Comparison of ENCODE assay signal across 24 cellular contexts in genomic region chr22:46679711-46680269, GRCh38. TPM values are rescaled to one million over a fixed set of nuclear protein-coding genes. Genes with fewer than 3 reads are reported as not detected.
A peak's percentile ranks its signal among the peaks of the same experiment; 100 is the strongest.
DNase-seq lines count a peak whose midpoint lies in the region; ATAC-seq and TF ChIP-seq lines count a peak whose summit lies in the region.
"Had no signal": no experiment of that assay in that cellular context is flagged by ENCODE, and none has a peak within 500 bp of the region (broad histone marks: within the 10 kb centered on the region; RNA-seq: fewer than 3 reads in every experiment).

No MANE protein-coding gene starts in this region.

- peak overlapping the region; percentile 23 for H4K5ac ChIP-seq in IMR-90 (ENCODE audit: low read depth, low read length)

- peak overlapping the region; percentile 48; the same call in 1 of the 2 replicates for H3K27ac ChIP-seq in IMR-90 (ENCODE audit: insufficient read depth, low read length)
- H3K27ac ChIP-seq in esophagus muscularis mucosa (replicated peaks in 1 of 4), result peak overlapping the region; percentile 36 to 60 (median 47)
- H3K27ac ChIP-seq in neuronal stem cell (replicated peaks; ENCODE audit: low read length), result no peak overlapping the region
- H3K27ac ChIP-seq: A549, RWPE1 had no signal

- H2AK5ac ChIP-seq in IMR-90 (ENCODE audit: low read depth, low read length) (peak overlapping the region; percentile 88), neuronal stem cell (ENCODE audit: low read depth, low read length) (no peak overlapping the region)

- peaks cover 14% of the 10 kb centered on the region for H3K4me1 ChIP-seq in IMR-90 (ENCODE audit: control insufficient read depth, insufficient read depth, low read length)
- peaks cover 12 to 19% (median 14%) of the 10 kb centered on the region in 4 donors for H3K4me1 ChIP-seq in esophagus muscularis mucosa
- no peaks in the 10 kb centered on the region for H3K4me1 ChIP-seq in neuronal stem cell (ENCODE audit: control insufficient read depth in 2 of 2, insufficient read depth in 1 of 2, low read depth in 1 of 2, low read length in 2 of 2)
- H3K4me1 ChIP-seq: A549 had no signal

- no peak overlapping the region for H3K56ac ChIP-seq in IMR-90 (ENCODE audit: extremely low read depth, insufficient read depth, low read length)

- intact Hi-C loops in IMR-90 (cut with micrococcal nuclease) (loop anchor here (5.0 kb wide), 2 partner anchors 102 to 117 kb away; no protein-coding TSS in a partner anchor), esophagus muscularis mucosa (cut with DNase I) (no loop called here), posterior vena cava (cut with DNase I) (no loop called here)

- H2BK15ac ChIP-seq in IMR-90 (ENCODE audit: low read depth, low read length) (no peak overlapping the region), neuronal stem cell (ENCODE audit: low read length) (no peak overlapping the region)

- dilution Hi-C loops in IMR-90 (cut with HindIII; ENCODE audit: low sequenced_read_pairs, unreplicated experiment), result no loop called here

- CTCF ChIA-PET in IMR-90 (lab: Yijun Ruan, JAX), result no interaction called here

- H3K4me3 ChIP-seq in IMR-90 (ENCODE audit: insufficient read depth, low read depth, low read length) (no peak overlapping the region), esophagus muscularis mucosa (no peak overlapping the region), neuronal stem cell (ENCODE audit: low read length in 2 of 2) (no peak overlapping the region)
- H3K4me3 ChIP-seq: A549, GM12878 had no signal

- H2AFZ ChIP-seq in IMR-90 (replicated peaks; ENCODE audit: low read length, poor library complexity), result peak overlapping the region; percentile 50
- H2AFZ ChIP-seq in neuronal stem cell (ENCODE audit: low read length), result no peak overlapping the region

- H3K27me3 ChIP-seq in IMR-90 (ENCODE audit: control insufficient read depth, insufficient read depth, low read length) (no peaks in the 10 kb centered on the region), esophagus muscularis mucosa (no peaks in the 10 kb centered on the region), neuronal stem cell (ENCODE audit: control insufficient read depth in 3 of 3, insufficient read depth in 3 of 3, low read depth in 1 of 3, low read length in 3 of 3) (no peaks in the 10 kb centered on the region)

- H3K79me1 ChIP-seq in IMR-90 (ENCODE audit: low read depth in 1 of 2, low read length in 2 of 2), result peaks cover 0 to 6% of the 10 kb centered on the region in 2 experiments; a peak in 1 of 4 replicates
- peaks cover 2% of the 10 kb centered on the region for H3K79me1 ChIP-seq in neuronal stem cell (ENCODE audit: low read depth, low read length)

- BruUV-seq in IMR-90 (replicated peaks; lab: Mats Ljungman, UMichigan), result no TSS peak

- no peak for TF ChIP-seq EP300 in esophagus muscularis mucosa (IDR thresholded peaks at IDR 0.05)

- H3K14ac ChIP-seq in IMR-90 (replicated peaks; ENCODE audit: low read depth, low read length) (0 out of 2 replicates have a peak overlapping the region, but pooled peaks have one; percentile 8), neuronal stem cell (ENCODE audit: low read length) (peak overlapping the region; percentile 56)

- peaks cover 9% of the 10 kb centered on the region for H3K9me1 ChIP-seq in IMR-90 (ENCODE audit: insufficient read depth, low read length)

- H3K36me3 ChIP-seq in IMR-90 (ENCODE audit: control insufficient read depth, insufficient read depth, low read length) (peaks cover 32% of the 10 kb centered on the region; the same call in 1 of the 2 replicates), esophagus muscularis mucosa (peaks cover 0 to 57% (median 41%) of the 10 kb centered on the region in 4 donors), neuronal stem cell (replicated peaks in 1 of 2; ENCODE audit: control insufficient read depth in 2 of 2, insufficient read depth in 2 of 2, low read length in 2 of 2) (peaks cover 0 to 25% of the 10 kb centered on the region in 2 donors)

- DNase-seq in AG08396 (ENCODE audit: low spot score), result peak; percentile 80
- DNase-seq in IMR-90, result no peak
- no peak for DNase-seq in esophagus muscularis mucosa (ENCODE audit: extremely low spot score)
- no peak for DNase-seq in neuronal stem cell (ENCODE audit: low spot score)
- no peak for DNase-seq in central memory CD4-positive, alpha-beta T cell
- DNase-seq in erythroblast (lab: John Stamatoyannopoulos, UW), result no peak
- DNase-seq in posterior vena cava (ENCODE audit: low spot score), result no peak
- DNase-seq in NCI-H345 treated with DMSO at 0.1 percent for 48 hours (lab: John Stamatoyannopoulos, UW; ENCODE audit: unreplicated experiment), result no peak
- DNase-seq: AML-193; CD4-positive, CD25-positive, alpha-beta regulatory T cell; COR-L47; DMS153; GF-D8; KG1; MV-4-11; NCI-H1417; NCI-H187; NCI-H2107; NCI-H2227 treated with DMSO at 0.1 percent for 48 hours; NCI-H524; PC-3 had no signal

- POLR2A ChIA-PET in IMR-90 (lab: Charles Lee; ENCODE audit: unreplicated experiment), result no interaction called here

- H4K91ac ChIP-seq in IMR-90 (ENCODE audit: insufficient read depth, low read depth, low read length), result peak overlapping the region; percentile 12; the same call in 1 of the 2 replicates
- H4K91ac ChIP-seq in neuronal stem cell (ENCODE audit: low read depth, low read length, poor library complexity), result no peak overlapping the region

- peak overlapping the region; percentile 66 for H2AK9ac ChIP-seq in IMR-90 (replicated peaks; ENCODE audit: low read depth, low read length, poor library complexity)

- no peak for TF ChIP-seq CTCF in IMR-90 (conservative IDR thresholded peaks at IDR 0.05; ENCODE audit: low read depth, low read length)
- no peak for TF ChIP-seq CTCF in esophagus muscularis mucosa (IDR thresholded peaks at IDR 0.05)

- H2BK5ac ChIP-seq in IMR-90 (ENCODE audit: low read depth, low read length, poor library complexity, severe bottlenecking) (peak overlapping the region; percentile 66), neuronal stem cell (ENCODE audit: low read length) (no peak overlapping the region)

- WGBS in IMR-90 (ENCODE audit: extremely low coverage in 2 of 2, insufficient read length in 1 of 2), 2 experiments, result 0% methylated on average over 1 of the region's 16 CpGs; no CpG with 5 or more reads in 1 of the 2 experiments
- 60% methylated on average over 5 of the region's 16 CpGs for WGBS in esophagus muscularis mucosa
- WGBS in neuronal stem cell (ENCODE audit: extremely low coverage in 2 of 2, insufficient read length in 2 of 2, insufficient replicate concordance in 1 of 2), 2 donors, result no CpG with 5 or more reads among the region's 16 CpGs

- TF ChIP-seq POLR2A in IMR-90 (IDR thresholded peaks at IDR 0.05; ENCODE audit: low read depth, low read length) (no peak), esophagus muscularis mucosa (IDR thresholded peaks at IDR 0.05; ENCODE audit: low read depth) (no peak), erythroblast (IDR thresholded peaks at IDR 0.05; ENCODE audit: low read length) (no peak)

- H2BK120ac ChIP-seq in IMR-90 (ENCODE audit: low read depth, low read length), result peak overlapping the region; percentile 54
- H2BK120ac ChIP-seq in neuronal stem cell (ENCODE audit: low read depth, low read length), result no peak overlapping the region

- peak; percentile 79 for ATAC-seq in IMR-90 (ENCODE audit: low read depth)
- ATAC-seq: A549, GM12878, PC-3 had no signal

- H3K4ac ChIP-seq in IMR-90 (ENCODE audit: low read depth, low read length) (peak overlapping the region; percentile 75), neuronal stem cell (ENCODE audit: low read length) (no peak overlapping the region)

- H3K9me3 ChIP-seq in IMR-90 (ENCODE audit: control insufficient read depth, insufficient read depth, low read length) (no peaks in the 10 kb centered on the region), esophagus muscularis mucosa (no peaks in the 10 kb centered on the region), neuronal stem cell (replicated peaks in 1 of 2; ENCODE audit: control insufficient read depth in 2 of 2, insufficient read depth in 1 of 2, low read depth in 1 of 2, low read length in 2 of 2) (no peaks in the 10 kb centered on the region)
- H3K9me3 ChIP-seq: A549 had no signal

- no peak overlapping the region for H2BK12ac ChIP-seq in neuronal stem cell (ENCODE audit: low read length)

- no peak for TF ChIP-seq RAD21 in IMR-90 (IDR thresholded peaks at IDR 0.05; ENCODE audit: low read length)

- H3K23ac ChIP-seq in IMR-90 (ENCODE audit: low read depth, low read length), result 0 out of 2 replicates have a peak overlapping the region, but pooled peaks have one; percentile 64
- no peak overlapping the region for H3K23ac ChIP-seq in neuronal stem cell (ENCODE audit: low read depth, low read length, poor library complexity)

- H4K20me1 ChIP-seq in IMR-90 (ENCODE audit: insufficient read depth, low read length), result peaks cover 15% of the 10 kb centered on the region

- H4K8ac ChIP-seq in IMR-90 (ENCODE audit: low read depth in 2 of 2, low read length in 2 of 2) (peak overlapping the region in 1 of 2 experiments; percentile 52; a peak in 1 of 4 replicates), neuronal stem cell (ENCODE audit: low read depth, low read length) (no peak overlapping the region)

- in situ Hi-C loops in IMR-90 (cut with MboI; ENCODE audit: low sequenced_read_pairs), result no loop called here

- H3K9ac ChIP-seq in IMR-90 (ENCODE audit: low read depth, low read length) (no peak overlapping the region), neuronal stem cell (ENCODE audit: low read depth, low read length, poor library complexity) (no peak overlapping the region)

- H3K18ac ChIP-seq in IMR-90 (ENCODE audit: low read depth, low read length) (peak overlapping the region; percentile 69; the same call in 1 of the 2 replicates), neuronal stem cell (ENCODE audit: low read length) (peak overlapping the region; percentile 64)

- H3K4me2 ChIP-seq in IMR-90 (ENCODE audit: low read depth, low read length) (peak overlapping the region; percentile 42; the same call in 1 of the 2 replicates), neuronal stem cell (ENCODE audit: insufficient read depth, low read length, poor library complexity, severe bottlenecking) (no peak overlapping the region)
- H3K4me2 ChIP-seq: A549 had no signal

- H2BK20ac ChIP-seq in IMR-90 (ENCODE audit: low read depth, low read length), result no peak overlapping the region

RNA-seq across cellular contexts. Expression of gene CERK, which starts 58.3 kb away (rescaled TPM):
- total RNA-seq in IMR-90 (2012; rRNA removed) (38.7 and 44.4 TPM in 2 replicates), esophagus muscularis mucosa (10 to 100 TPM; 37.3 to 51.1 (median 48.0) TPM), posterior vena cava (10 to 100 TPM; 25.4 to 36.4 TPM)
- polyA plus RNA-seq in IMR-90 (2012; rRNA removed), result 22.8 and 25.3 TPM in 2 replicates
- 14.3 and 18.5 TPM in 2 replicates for polyA plus RNA-seq in IMR-90 (2012; cell fraction: cytosol; rRNA removed)
- polyA plus RNA-seq in IMR-90 (2012; cell fraction: nucleus; rRNA removed; ENCODE audit: low replicate concordance), result 19.5 and 31.2 TPM in 2 replicates
- polyA plus RNA-seq in neuronal stem cell (2013, experiment 1 of 2), result 50.9 TPM
- polyA plus RNA-seq in neuronal stem cell (2013, experiment 2 of 2), result 51.4 TPM

RNA-seq across cellular contexts. Expression of gene GRAMD4, which starts 59.6 kb away (rescaled TPM):
- 2.7 and 2.8 TPM in 2 replicates for total RNA-seq in IMR-90 (2012; rRNA removed)
- 5.8 and 7.4 TPM in 2 replicates for polyA plus RNA-seq in IMR-90 (2012; rRNA removed)
- 3.2 and 5.9 TPM in 2 replicates for polyA plus RNA-seq in IMR-90 (2012; cell fraction: cytosol; rRNA removed)
- 11.4 and 12.3 TPM in 2 replicates for polyA plus RNA-seq in IMR-90 (2012; cell fraction: nucleus; rRNA removed; ENCODE audit: low replicate concordance)
- total RNA-seq in esophagus muscularis mucosa, result 100 to 1,000 TPM in 1 of 4 donors, 10 to 100 TPM in 3; 20.0 to 126 (median 63.8) TPM
- 13.1 TPM for polyA plus RNA-seq in neuronal stem cell (2013, experiment 1 of 2)
- polyA plus RNA-seq in neuronal stem cell (2013, experiment 2 of 2), result 11.3 TPM
- total RNA-seq in posterior vena cava, result 10 to 100 TPM; 15.9 to 18.6 TPM
